Comparison of ENCODE assay signal across 28 cellular contexts in the genomic region with DNA sequence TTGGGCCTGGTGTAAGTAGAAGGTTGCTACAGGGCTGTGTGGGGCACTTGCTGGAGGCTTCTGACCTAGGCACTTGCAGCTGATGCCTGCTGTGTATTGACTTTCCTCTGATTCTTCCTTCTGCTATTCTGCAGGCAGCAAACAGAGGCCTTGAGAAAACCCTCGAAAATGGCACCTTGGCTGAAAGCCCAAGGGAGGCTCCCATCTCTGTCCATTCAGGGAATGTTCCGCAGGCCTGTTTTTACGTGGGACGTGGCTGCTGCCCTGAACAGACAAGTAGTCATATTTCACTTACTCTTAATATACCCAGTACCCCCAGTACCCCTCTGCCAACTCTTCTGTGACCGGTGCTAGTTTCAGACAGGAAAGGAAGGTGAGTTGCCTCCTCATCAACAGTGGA.
"Had no signal": no experiment of that assay in that cellular context is flagged by ENCODE, and none has a peak within 500 bp of the region (broad histone marks: within the 10 kb centered on the region; RNA-seq: fewer than 3 reads in every experiment).

No MANE protein-coding gene starts in this region.

- H3K27ac ChIP-seq: adrenal gland, body of pancreas, breast epithelium, Peyer's patch, SJSA1 had no signal

- H3K36me3 ChIP-seq: adrenal gland, breast epithelium, Peyer's patch, SJSA1 had no signal

- H3K27me3 ChIP-seq: adrenal gland, body of pancreas, breast epithelium, Peyer's patch, SJSA1 had no signal

- H3K4me3 ChIP-seq: adrenal gland, body of pancreas, breast epithelium, Peyer's patch, SJSA1 had no signal

- H3K4me1 ChIP-seq: adrenal gland, body of pancreas, breast epithelium, Peyer's patch had no signal

- H3K4me2 ChIP-seq: SK-N-SH had no signal

- H3K27me3 Mint-ChIP-seq: activated CD4-positive, alpha-beta T cell treated with anti-CD3 and anti-CD28 coated beads for 36 hours; activated CD4-positive, alpha-beta T cell treated with anti-CD3 and anti-CD28 coated beads, Interleukin-2, amount 10 ng/mL, durations not matched to agents 7 days and 5 days had no signal

- H3K27ac Mint-ChIP-seq: activated CD4-positive, alpha-beta T cell treated with anti-CD3 and anti-CD28 coated beads for 36 hours; activated CD4-positive, alpha-beta T cell treated with anti-CD3 and anti-CD28 coated beads, Interleukin-2, amount 10 ng/mL, durations not matched to agents 7 days and 5 days; activated CD8-positive, alpha-beta T cell treated with anti-CD3 and anti-CD28 coated beads, Interleukin-2, amount 10 ng/mL, durations not matched to agents 7 days and 5 days; activated naive CD4-positive, alpha-beta T cell treated with anti-CD3 and anti-CD28 coated beads for 36 hours; activated T-helper 1 cell treated with anti-CD3 and anti-CD28 coated beads, Interleukin-12 subunit alpha, Interleukin-12 subunit beta, Interleukin-2, Interleukin-4 antibody, amounts not matched to agents 30 ng/mL and 10 ng/mL and 1 ng/mL, durations not matched to agents 14 hours and 24 hours and 36 hours; T-helper 1 cell treated with Interleukin-12 subunit alpha and Interleukin-12 subunit beta and Interleukin-4 antibody, amounts not matched to agents 30 μg/mL and 1 μg/mL, for 36 hours; T-helper 2 cell treated with Interferon-gamma antibody and Interleukin-4, amounts not matched to agents 5 μg/mL and 100 μg/mL, for 36 hours had no signal

- H3K9me2 ChIP-seq: SK-N-SH had no signal

- H3K9ac ChIP-seq: SK-N-SH had no signal

- H3K9me3 ChIP-seq: adrenal gland, body of pancreas, Peyer's patch had no signal

- DNase-seq: activated CD4-positive, alpha-beta T cell treated with anti-CD3 and anti-CD28 coated beads for 36 hours; activated CD4-positive, alpha-beta T cell treated with anti-CD3 and anti-CD28 coated beads, Interleukin-2, amount 10 ng/mL, durations not matched to agents 7 days and 5 days; activated CD4-positive, alpha-beta T cell treated with anti-CD3 and anti-CD28 coated beads, Interleukin-2, amount 50 U/mL, for 48 hours; activated CD8-positive, alpha-beta T cell treated with anti-CD3 and anti-CD28 coated beads, Interleukin-2, amount 10 ng/mL, durations not matched to agents 7 days and 5 days; activated gamma-delta T cell treated with Interleukin-2 at 50 U/mL for 16 hours; activated naive CD4-positive, alpha-beta T cell treated with anti-CD3 and anti-CD28 coated beads for 36 hours; activated T-cell treated with anti-CD3 and anti-CD28 coated beads, Interleukin-2, amount 50 U/mL, for 4 hours; body of pancreas; KG1; NCI-H1105; NCI-H1417 treated with DMSO at 0.1 percent for 48 hours; NCI-H187 treated with DMSO at 0.1 percent for 48 hours; NCI-H2081; NCI-H2171 treated with DMSO at 0.1 percent for 48 hours; NCI-H226; NCI-H524 treated with DMSO at 0.1 percent for 48 hours; NK-92 treated with Interleukin-12 subunit alpha and Interleukin-12 subunit beta, amount 100 ng/mL, for 24 hours; PC-3; Peyer's patch; RPMI8226; SHP77 treated with DMSO at 0.1 percent for 48 hours; SK-N-SH had no signal

- H3K4me1 Mint-ChIP-seq: activated CD4-positive, alpha-beta T cell treated with anti-CD3 and anti-CD28 coated beads for 36 hours; activated CD4-positive, alpha-beta T cell treated with anti-CD3 and anti-CD28 coated beads, Interleukin-2, amount 10 ng/mL, durations not matched to agents 7 days and 5 days had no signal

- H3K4me3 Mint-ChIP-seq: activated CD4-positive, alpha-beta T cell treated with anti-CD3 and anti-CD28 coated beads for 36 hours; activated CD4-positive, alpha-beta T cell treated with anti-CD3 and anti-CD28 coated beads, Interleukin-2, amount 10 ng/mL, durations not matched to agents 7 days and 5 days; activated CD8-positive, alpha-beta T cell treated with anti-CD3 and anti-CD28 coated beads, Interleukin-2, amount 10 ng/mL, durations not matched to agents 7 days and 5 days; activated naive CD4-positive, alpha-beta T cell treated with anti-CD3 and anti-CD28 coated beads for 36 hours; activated T-cell treated with anti-CD3 and anti-CD28 coated beads, Interleukin-2, amount 50 U/mL, for 4 hours; activated T-helper 1 cell treated with anti-CD3 and anti-CD28 coated beads, Interleukin-12 subunit alpha, Interleukin-12 subunit beta, Interleukin-2, Interleukin-4 antibody, amounts not matched to agents 30 ng/mL and 10 ng/mL and 1 ng/mL, durations not matched to agents 14 hours and 24 hours and 36 hours; T-helper 1 cell treated with Interleukin-12 subunit alpha and Interleukin-12 subunit beta and Interleukin-4 antibody, amounts not matched to agents 30 μg/mL and 1 μg/mL, for 36 hours; T-helper 2 cell treated with Interferon-gamma antibody and Interleukin-4, amounts not matched to agents 5 μg/mL and 100 μg/mL, for 36 hours had no signal
